In the genomic region with DNA sequence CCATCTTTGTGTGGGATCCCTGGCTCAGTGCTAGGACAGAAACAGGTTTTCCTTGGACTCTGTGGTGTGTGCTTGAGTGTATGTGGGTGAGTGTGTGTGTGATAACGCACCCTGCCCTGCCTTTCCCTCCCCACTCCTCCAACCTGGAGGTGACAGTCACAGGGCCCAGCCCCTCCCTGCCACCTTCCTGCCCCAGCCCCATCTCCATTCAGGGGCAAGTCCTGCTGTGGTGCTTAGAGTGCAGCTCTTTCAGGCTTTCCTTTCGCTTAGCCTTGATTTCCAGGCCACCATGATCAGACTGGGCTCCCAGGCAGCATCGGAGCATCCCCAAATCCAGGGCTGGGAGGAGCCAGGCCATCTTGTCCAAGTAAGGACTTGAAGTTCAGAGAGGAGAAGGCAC, we compare ENCODE assay signal across 16 cellular contexts.
DNase-seq lines count a peak whose midpoint lies in the region; ATAC-seq and TF ChIP-seq lines count a peak whose summit lies in the region.
"Had no signal": no experiment of that assay in that cellular context is flagged by ENCODE, and none has a peak within 500 bp of the region (broad histone marks: within the 10 kb centered on the region; RNA-seq: fewer than 3 reads in every experiment).

No MANE protein-coding gene starts in this region.

- H3K27ac Mint-ChIP-seq in CD8-positive, alpha-beta T cell = no peak overlapping the region
- H3K27ac Mint-ChIP-seq: activated T-helper 1 cell treated with anti-CD3 and anti-CD28 coated beads, Interleukin-12 subunit alpha, Interleukin-12 subunit beta, Interleukin-2, Interleukin-4 antibody, amounts not matched to agents 30 ng/mL and 10 ng/mL and 1 ng/mL, durations not matched to agents 14 hours and 24 hours and 36 hours; T-helper 1 cell treated with Interleukin-12 subunit alpha and Interleukin-12 subunit beta and Interleukin-4 antibody, amounts not matched to agents 30 μg/mL and 1 μg/mL, for 36 hours had no signal

- H3K36me3 Mint-ChIP-seq in CD8-positive, alpha-beta T cell = no peaks in the 10 kb centered on the region

- H2BK12ac ChIP-seq in trophoblast cell (ENCODE audit: low read length) = peak overlapping the region; percentile 85

- no peaks in the 10 kb centered on the region for H3K9me3 Mint-ChIP-seq in CD8-positive, alpha-beta T cell
- H3K9me3 Mint-ChIP-seq: activated T-helper 1 cell treated with anti-CD3 and anti-CD28 coated beads, Interleukin-12 subunit alpha, Interleukin-12 subunit beta, Interleukin-2, Interleukin-4 antibody, amounts not matched to agents 30 ng/mL and 10 ng/mL and 1 ng/mL, durations not matched to agents 14 hours and 24 hours and 36 hours; T-helper 1 cell treated with Interleukin-12 subunit alpha and Interleukin-12 subunit beta and Interleukin-4 antibody, amounts not matched to agents 30 μg/mL and 1 μg/mL, for 36 hours had no signal

- BruUV-seq in Panc1 (replicated peaks; lab: Mats Ljungman, UMichigan) = no TSS peak

- H3K4me3 Mint-ChIP-seq in CD8-positive, alpha-beta T cell = no peak overlapping the region
- H3K4me3 Mint-ChIP-seq: activated T-helper 1 cell treated with anti-CD3 and anti-CD28 coated beads, Interleukin-12 subunit alpha, Interleukin-12 subunit beta, Interleukin-2, Interleukin-4 antibody, amounts not matched to agents 30 ng/mL and 10 ng/mL and 1 ng/mL, durations not matched to agents 14 hours and 24 hours and 36 hours; T-helper 1 cell treated with Interleukin-12 subunit alpha and Interleukin-12 subunit beta and Interleukin-4 antibody, amounts not matched to agents 30 μg/mL and 1 μg/mL, for 36 hours had no signal

- ATAC-seq in Panc1 = no peak
- no peak for ATAC-seq in CD8-positive, alpha-beta T cell
- ATAC-seq: body of pancreas had no signal

- H2BK120ac ChIP-seq in trophoblast cell (ENCODE audit: insufficient read depth, low read length, poor library complexity) = peak overlapping the region; percentile 90

- peak overlapping the region; percentile 61 for H3K14ac ChIP-seq in trophoblast cell (ENCODE audit: low read length)

- no peaks in the 10 kb centered on the region for H3K27me3 Mint-ChIP-seq in CD8-positive, alpha-beta T cell (ENCODE audit: low read depth)

- peak overlapping the region; percentile 9 for H2AFZ ChIP-seq in trophoblast cell (ENCODE audit: insufficient read depth, low read length, poor library complexity)

- no peaks in the 10 kb centered on the region; the same call in 1 of the 2 replicates for H3K9me3 ChIP-seq in AG04450 (ENCODE audit: control insufficient read depth, insufficient read depth, low read length)
- no peaks in the 10 kb centered on the region for H3K9me3 ChIP-seq in Panc1 (ENCODE audit: control insufficient read depth, insufficient read depth, low read depth, low read length)
- peaks cover 2% of the 10 kb centered on the region for H3K9me3 ChIP-seq in trophoblast cell (ENCODE audit: insufficient read depth, low read depth, low read length)
- no peaks in the 10 kb centered on the region for H3K9me3 ChIP-seq in CD8-positive, alpha-beta T cell (ENCODE audit: low read length)
- H3K9me3 ChIP-seq: body of pancreas, left ventricle myocardium inferior had no signal

- no peak for DNase-seq in AG04450 (ENCODE audit: low read depth, low spot score)
- no peak for DNase-seq in Panc1 (ENCODE audit: low read depth, low spot score)
- peak; percentile 28 for DNase-seq in epithelial cell of esophagus (ENCODE audit: low read depth)
- peak; percentile 36 to 56 for DNase-seq in trophoblast cell
- DNase-seq in NCI-H748 treated with DMSO at 0.1 percent for 48 hours (lab: John Stamatoyannopoulos, UW) = no peak
- no peak for DNase-seq in CD8-positive, alpha-beta T cell
- no peak for DNase-seq in NCI-H345 treated with DMSO at 0.1 percent for 48 hours (lab: John Stamatoyannopoulos, UW; ENCODE audit: unreplicated experiment)
- no peak for DNase-seq in NCI-H69 (lab: John Stamatoyannopoulos, UW)
- DNase-seq: activated CD4-positive, alpha-beta T cell treated with anti-CD3 and anti-CD28 coated beads for 4 hours; left ventricle myocardium inferior; NCI-H2107; stimulated activated CD4-positive, alpha-beta T cell treated with anti-CD3 and anti-CD28 coated beads, Interleukin-12 subunit alpha, Interleukin-12 subunit beta, amount 100 ng/mL, for 4 hours had no signal

- CTCF ChIA-PET in AG04450 (lab: Charles Lee) = no interaction called here
- CTCF ChIA-PET in Panc1 (lab: Charles Lee) = no interaction called here
- CTCF ChIA-PET in CD8-positive, alpha-beta T cell (lab: Charles Lee) = no interaction called here

- no CpG with 5 or more reads among the region's 3 CpGs for WGBS in trophoblast cell (ENCODE audit: extremely low coverage, insufficient coverage, insufficient read length)

- H3K9ac ChIP-seq in trophoblast cell (ENCODE audit: low read length) = no peak overlapping the region
- H3K9ac ChIP-seq: KMS-11 had no signal

- H3K4me3 ChIP-seq in AG04450 (ENCODE audit: low read depth, low read length) (no peak overlapping the region), Panc1 (ENCODE audit: low read depth in 2 of 2, low read length in 2 of 2) (no peak overlapping the region), epithelial cell of esophagus (ENCODE audit: low read length) (no peak overlapping the region), trophoblast cell (ENCODE audit: low read depth, low read length) (no peak overlapping the region)
- H3K4me3 ChIP-seq in CD8-positive, alpha-beta T cell (ENCODE audit: low read depth, low read length) = no peak overlapping the region
- H3K4me3 ChIP-seq: body of pancreas, left ventricle myocardium inferior had no signal

- no peak overlapping the region for H3K23ac ChIP-seq in trophoblast cell (ENCODE audit: low read length)

- peak overlapping the region; percentile 95 for H2AK5ac ChIP-seq in trophoblast cell (ENCODE audit: low read length)

- peak overlapping the region; percentile 5 for H3K4me2 ChIP-seq in trophoblast cell (ENCODE audit: low read length)
- H3K4me2 ChIP-seq: KMS-11 had no signal

- H3K4ac ChIP-seq in trophoblast cell (ENCODE audit: low read depth, low read length) = peak overlapping the region; percentile 59

- peak overlapping the region; percentile 93 for H2BK5ac ChIP-seq in trophoblast cell (ENCODE audit: low read depth, low read length, poor library complexity)

- H4K91ac ChIP-seq in trophoblast cell (ENCODE audit: low read depth, low read length) = peak overlapping the region; percentile 96

- H3K18ac ChIP-seq in trophoblast cell (ENCODE audit: low read length) = peak overlapping the region; percentile 63

- H3K27ac ChIP-seq in AG04450 (ENCODE audit: low read depth, low read length) (peak overlapping the region; percentile 70), Panc1 (ENCODE audit: low read length) (peak overlapping the region; percentile 67), trophoblast cell (ENCODE audit: low read depth, low read length) (peak overlapping the region; percentile 88)
- H3K27ac ChIP-seq in CD8-positive, alpha-beta T cell (ENCODE audit: low read depth, low read length) = no peak overlapping the region
- H3K27ac ChIP-seq: body of pancreas, KMS-11, left ventricle myocardium inferior had no signal

- peaks cover 12% of the 10 kb centered on the region for H3K4me1 Mint-ChIP-seq in CD8-positive, alpha-beta T cell (ENCODE audit: low read depth)

- intact Hi-C loops in Panc1 (cut with micrococcal nuclease; ENCODE audit: unreplicated experiment) = no loop called here
- intact Hi-C loops in CD8-positive, alpha-beta T cell (cut with DNase I, micrococcal nuclease) = no loop called here

- TF ChIP-seq CTCF in AG04450 (IDR thresholded peaks at IDR 0.05; ENCODE audit: low read depth, low read length) (no peak), Panc1 (IDR thresholded peaks at IDR 0.05) (no peak), epithelial cell of esophagus (IDR thresholded peaks at IDR 0.05; ENCODE audit: insufficient read depth, low read depth, low read length, missing control alignments) (no peak)
- no peak for TF ChIP-seq CTCF in CD8-positive, alpha-beta T cell (IDR thresholded peaks at IDR 0.05)

- POLR2A ChIA-PET in AG04450 (lab: Yijun Ruan, JAX) (interaction anchor here (0.6 to 2.3 kb wide), 13 partner anchors 10 to 196 kb away, joined by 3 to 13 read pairs (median 4); partner anchors contain the start of gene ZFP36L2), Panc1 (lab: Charles Lee) (no interaction called here)
- POLR2A ChIA-PET in CD8-positive, alpha-beta T cell (lab: Charles Lee) = no interaction called here

- H4K8ac ChIP-seq in trophoblast cell (ENCODE audit: low read depth, low read length) = peak overlapping the region; percentile 20

- H3K79me2 ChIP-seq in trophoblast cell (ENCODE audit: control insufficient read depth, insufficient read depth, low read length, poor library complexity) = peaks cover 13% of the 10 kb centered on the region

- H3K4me1 ChIP-seq in Panc1 (ENCODE audit: control insufficient read depth, insufficient read depth, low read length) (peaks cover 20% of the 10 kb centered on the region), trophoblast cell (ENCODE audit: control insufficient read depth in 1 of 2, insufficient read depth in 2 of 2, low read length in 2 of 2) (peaks cover 46 to 56% of the 10 kb centered on the region in 2 experiments)
- H3K4me1 ChIP-seq in CD8-positive, alpha-beta T cell (ENCODE audit: insufficient read depth, low read length) = peaks cover 15% of the 10 kb centered on the region

- H3K79me1 ChIP-seq in trophoblast cell (ENCODE audit: low read length) = peaks cover 60% of the 10 kb centered on the region

- H4K12ac ChIP-seq in trophoblast cell (ENCODE audit: low read depth, low read length) = peak overlapping the region; percentile 43

- H3K27me3 ChIP-seq in AG04450 (ENCODE audit: control insufficient read depth, insufficient read depth, low read length) = no peaks in the 10 kb centered on the region
- H3K27me3 ChIP-seq in Panc1 (ENCODE audit: control insufficient read depth, insufficient read depth, low read length) = no peaks in the 10 kb centered on the region
- H3K27me3 ChIP-seq in trophoblast cell (ENCODE audit: insufficient read depth, low read length) = no peaks in the 10 kb centered on the region
- no peaks in the 10 kb centered on the region for H3K27me3 ChIP-seq in CD8-positive, alpha-beta T cell (ENCODE audit: insufficient read depth, low read length)
- H3K27me3 ChIP-seq: body of pancreas had no signal

- in situ Hi-C loops in Panc1 (cut with HindIII; ENCODE audit: low pct_unique_long_range_greater_than_20kb, low sequenced_read_pairs) = no loop called here

- H3K36me3 ChIP-seq in Panc1 (ENCODE audit: control insufficient read depth, insufficient read depth, low read length) (no peaks in the 10 kb centered on the region), trophoblast cell (ENCODE audit: control insufficient read depth in 1 of 2, insufficient read depth in 2 of 2, low read length in 2 of 2) (no peaks in the 10 kb centered on the region)
- no peaks in the 10 kb centered on the region for H3K36me3 ChIP-seq in CD8-positive, alpha-beta T cell (ENCODE audit: insufficient read depth, low read length)
- H3K36me3 ChIP-seq: left ventricle myocardium inferior had no signal

Comparison
In these comparisons a context has a peak if more than half of its experiments do, and no peak if none do; other contexts are left out.
1. DNase-seq: peak in epithelial cell of esophagus (single experiment) and trophoblast cell (2 of 2); none in AG04450 (single experiment), Panc1 (single experiment), NCI-H748 treated with DMSO at 0.1 percent for 48 hours (single experiment), CD8-positive, alpha-beta T cell (0 of 7), NCI-H345 treated with DMSO at 0.1 percent for 48 hours (single experiment) and NCI-H69 (single experiment).